In the genomic region with DNA sequence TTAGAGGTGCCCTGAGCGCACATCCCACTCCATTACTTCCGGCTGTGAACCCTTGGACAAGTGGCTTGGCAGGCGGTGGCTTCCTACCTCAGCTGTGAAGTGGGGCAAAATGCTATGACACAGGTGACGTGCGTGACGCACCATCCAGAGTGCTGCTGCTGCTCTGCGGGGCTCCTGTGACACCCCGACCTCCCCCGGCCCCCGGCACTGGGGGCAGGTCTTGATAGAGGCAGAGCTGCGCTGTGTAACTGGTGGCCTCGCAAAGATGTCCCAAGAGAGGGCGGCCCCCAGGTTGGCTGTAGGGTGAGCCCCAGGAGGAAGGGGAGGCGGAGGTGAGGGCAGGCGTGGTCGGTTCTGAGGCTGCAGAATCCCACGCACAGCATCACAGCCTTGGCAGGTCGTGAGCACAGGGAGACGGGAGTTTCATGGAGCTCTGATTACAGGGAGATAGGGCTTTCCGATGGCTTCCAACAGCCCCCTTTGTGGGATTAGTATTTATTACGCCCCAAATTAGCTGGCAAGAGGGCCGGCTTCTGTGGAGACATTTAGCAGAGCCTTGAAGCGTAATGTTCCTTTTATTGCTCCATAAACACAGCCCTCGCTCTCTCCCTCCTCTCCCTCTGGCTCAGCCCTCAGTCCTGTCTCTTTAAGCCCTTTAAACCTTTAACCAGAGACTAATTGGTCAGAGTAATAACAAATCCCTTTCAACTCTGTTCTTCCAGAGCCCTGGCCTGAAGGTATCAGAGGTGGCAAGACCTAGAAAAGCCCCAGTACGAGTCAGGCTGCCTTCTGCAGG, we compare ENCODE assay signal across 23 cellular contexts.
"Had no signal": no experiment of that assay in that cellular context is flagged by ENCODE, and none has a peak within 500 bp of the region (broad histone marks: within the 10 kb centered on the region; RNA-seq: fewer than 3 reads in every experiment).

No MANE protein-coding gene starts in this region.

- H3K27me3 ChIP-seq: testis, upper lobe of left lung had no signal

- H3K36me3 Mint-ChIP-seq: natural killer cell; stimulated activated effector memory CD8-positive, alpha-beta T cell treated with anti-CD3 and anti-CD28 coated beads, Interleukin-12 subunit alpha, Interleukin-12 subunit beta, amount 100 ng/mL, for 72 hours had no signal

- H3K36me3 ChIP-seq: prostate gland, upper lobe of left lung had no signal

- H3K4me3 ChIP-seq: coronary artery, prostate gland, testis, upper lobe of left lung had no signal

- ATAC-seq: activated CD4-positive, CD25-positive, alpha-beta regulatory T cell treated with anti-CD3 and anti-CD28 coated beads, Interleukin-2, amount 50 U/mL, for 24 hours; activated CD8-positive, alpha-beta T cell treated with anti-CD3 and anti-CD28 coated beads, Interleukin-2, amount 10 ng/mL, durations not matched to agents 7 days and 5 days; activated naive CD8-positive, alpha-beta T cell treated with anti-CD3 and anti-CD28 coated beads, Interleukin-2, amount 50 U/mL, for 24 hours; natural killer cell had no signal

- H3K27ac ChIP-seq: coronary artery, prostate gland, testis, upper lobe of left lung had no signal

- DNase-seq: activated CD4-positive, alpha-beta T cell treated with anti-CD3 and anti-CD28 coated beads, Interleukin-2, amount 10 ng/mL, durations not matched to agents 7 days and 5 days; activated CD8-positive, alpha-beta T cell treated with anti-CD3 and anti-CD28 coated beads, Interleukin-2, amount 10 ng/mL, durations not matched to agents 7 days and 5 days; activated naive CD4-positive, alpha-beta T cell treated with anti-CD3 and anti-CD28 coated beads for 36 hours; activated naive CD8-positive, alpha-beta T cell treated with anti-CD3 and anti-CD28 coated beads, Interleukin-2, amount 50 U/mL, for 24 hours; activated T-cell treated with anti-CD3 and anti-CD28 coated beads, Interleukin-2, amount 50 U/mL, for 24 hours; aorta; foreskin melanocyte; head of caudate nucleus; mesenchymal stem cell; natural killer cell; occipital lobe; right cardiac atrium; small intestine; stimulated activated CD4-positive, alpha-beta T cell treated with anti-CD3 and anti-CD28 coated beads, Interleukin-4, amount 100 ng/mL, for 24 hours; T1000; testis had no signal

- H3K4me1 ChIP-seq: prostate gland, testis, upper lobe of left lung had no signal

- H3K9me3 Mint-ChIP-seq: activated naive CD4-positive, alpha-beta T cell treated with anti-CD3 and anti-CD28 coated beads for 36 hours; activated naive CD8-positive, alpha-beta T cell treated with anti-CD3 and anti-CD28 coated beads, Interleukin-2, amount 50 U/mL, for 24 hours; activated T-cell treated with anti-CD3 and anti-CD28 coated beads, Interleukin-2, amount 50 U/mL, for 24 hours; activated T-helper 2 cell treated with anti-CD3 and anti-CD28 coated beads, Interferon-gamma antibody, Interleukin-2, Interleukin-4, amounts not matched to agents 10 μg/mL and 5 μg/mL and 100 μg/mL, durations not matched to agents 14 hours and 24 hours and 36 hours; central memory CD8-positive, alpha-beta T cell; natural killer cell had no signal

- H3K27ac Mint-ChIP-seq: activated CD4-positive, alpha-beta T cell treated with anti-CD3 and anti-CD28 coated beads, Interleukin-2, amount 10 ng/mL, durations not matched to agents 7 days and 5 days; activated CD8-positive, alpha-beta T cell treated with anti-CD3 and anti-CD28 coated beads, Interleukin-2, amount 10 ng/mL, durations not matched to agents 7 days and 5 days; activated naive CD4-positive, alpha-beta T cell treated with anti-CD3 and anti-CD28 coated beads for 36 hours; activated naive CD8-positive, alpha-beta T cell treated with anti-CD3 and anti-CD28 coated beads, Interleukin-2, amount 50 U/mL, for 24 hours; activated T-cell treated with anti-CD3 and anti-CD28 coated beads, Interleukin-2, amount 50 U/mL, for 24 hours; activated T-helper 2 cell treated with anti-CD3 and anti-CD28 coated beads, Interferon-gamma antibody, Interleukin-2, Interleukin-4, amounts not matched to agents 10 μg/mL and 5 μg/mL and 100 μg/mL, durations not matched to agents 14 hours and 24 hours and 36 hours; stimulated activated effector memory CD8-positive, alpha-beta T cell treated with anti-CD3 and anti-CD28 coated beads, Interleukin-12 subunit alpha, Interleukin-12 subunit beta, amount 100 ng/mL, for 72 hours had no signal

- H3K4me3 Mint-ChIP-seq: activated CD4-positive, alpha-beta T cell treated with anti-CD3 and anti-CD28 coated beads, Interleukin-2, amount 10 ng/mL, durations not matched to agents 7 days and 5 days; activated CD8-positive, alpha-beta T cell treated with anti-CD3 and anti-CD28 coated beads, Interleukin-2, amount 10 ng/mL, durations not matched to agents 7 days and 5 days; activated naive CD4-positive, alpha-beta T cell treated with anti-CD3 and anti-CD28 coated beads for 36 hours; activated naive CD8-positive, alpha-beta T cell treated with anti-CD3 and anti-CD28 coated beads, Interleukin-2, amount 50 U/mL, for 24 hours; activated T-cell treated with anti-CD3 and anti-CD28 coated beads, Interleukin-2, amount 50 U/mL, for 24 hours; central memory CD8-positive, alpha-beta T cell; stimulated activated effector memory CD8-positive, alpha-beta T cell treated with anti-CD3 and anti-CD28 coated beads, Interleukin-12 subunit alpha, Interleukin-12 subunit beta, amount 100 ng/mL, for 72 hours had no signal

- H3K9me3 ChIP-seq: prostate gland, testis, upper lobe of left lung had no signal
